ENCODE assay signal across 7 cellular contexts in the genomic region with DNA sequence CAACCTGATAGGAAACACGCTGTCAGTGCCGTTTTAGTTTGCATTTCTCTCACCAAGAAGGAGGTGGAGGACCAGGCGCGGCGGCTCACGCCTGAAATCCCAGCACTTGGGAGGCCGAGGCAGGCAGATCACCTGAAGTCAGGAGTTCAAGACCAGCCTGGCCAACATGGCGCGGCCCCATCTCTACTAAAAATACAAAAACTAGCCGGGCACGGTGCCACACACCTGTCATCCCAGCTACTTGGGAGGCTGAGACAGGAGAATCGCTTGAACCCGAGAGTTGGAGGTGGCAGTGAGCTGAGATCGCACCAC. TPM values are rescaled to one million over a fixed set of nuclear protein-coding genes. Genes with fewer than 3 reads are reported as not detected.
DNase-seq lines count a peak whose midpoint lies in the region; ATAC-seq and TF ChIP-seq lines count a peak whose summit lies in the region.
"Not testable (repeated sequence)": the region's sequence is repeated elsewhere in the genome, so short reads cannot be mapped to it uniquely, and the experiment has no call there.

No MANE protein-coding gene starts in this region.

- not testable (repeated sequence) for H2BK120ac ChIP-seq in mesenchymal stem cell (ENCODE audit: low read depth, low read length)

- intact Hi-C loops in left ventricle myocardium superior (cut with micrococcal nuclease) = not testable (repeated sequence)

- H3K79me1 ChIP-seq in mesenchymal stem cell (replicated peaks; ENCODE audit: low read length, poor library complexity, severe bottlenecking) = not testable (repeated sequence)

- H3K27me3 Mint-ChIP-seq in WTC11 (ENCODE audit: low read depth); endodermal cell (ENCODE audit: insufficient read depth); nephron progenitor cell (ENCODE audit: low read depth, poor library complexity): not testable (repeated sequence)
- peaks cover 13% of the 10 kb centered on the region for H3K27me3 Mint-ChIP-seq in progenitor cell of endocrine pancreas

- not testable (repeated sequence) for H4K8ac ChIP-seq in mesenchymal stem cell (ENCODE audit: low read length)

- not testable (repeated sequence) for H3K9me3 ChIP-seq in HUES48 (ENCODE audit: control insufficient read depth, insufficient read depth, low read length); endodermal cell (ENCODE audit: control insufficient read depth, low read length); mesenchymal stem cell (ENCODE audit: control insufficient read depth, low read length)

- H3K4me1 ChIP-seq in HUES48 (ENCODE audit: control insufficient read depth, insufficient read depth, low read length) (peaks cover 22% of the 10 kb centered on the region), endodermal cell (ENCODE audit: control insufficient read depth, insufficient read depth, low read length) (peaks cover 29% of the 10 kb centered on the region), mesenchymal stem cell (ENCODE audit: control insufficient read depth, insufficient read depth, low read depth, low read length) (peaks cover 59% of the 10 kb centered on the region)

- not testable (repeated sequence) for H4K91ac ChIP-seq in mesenchymal stem cell (ENCODE audit: low read length)

- CTCF ChIA-PET in WTC11 (lab: Charles Lee) = interaction anchor here (0.7 to 2.9 kb wide), 6 partner anchors 9 to 54 kb away, joined by 3 to 16 read pairs (median 6); no protein-coding TSS in a partner anchor

- H3K27ac ChIP-seq in HUES48 (ENCODE audit: low read depth, low read length) (peak overlapping the region; percentile 95), endodermal cell (ENCODE audit: low read depth, low read length) (peak overlapping the region; percentile 93)
- H3K27ac ChIP-seq in mesenchymal stem cell (ENCODE audit: low read length, poor library complexity, severe bottlenecking) = not testable (repeated sequence)

- H2BK12ac ChIP-seq in mesenchymal stem cell (ENCODE audit: low read length in 2 of 2) = not testable (repeated sequence)

- H3K14ac ChIP-seq in mesenchymal stem cell (ENCODE audit: low read length in 2 of 2) = not testable (repeated sequence)

- H2BK5ac ChIP-seq in mesenchymal stem cell (ENCODE audit: low read depth, low read length, poor library complexity, severe bottlenecking) = not testable (repeated sequence)

- not testable (repeated sequence) for H3K27me3 ChIP-seq in HUES48 (ENCODE audit: control insufficient read depth, insufficient read depth, low read length); endodermal cell (ENCODE audit: control insufficient read depth, insufficient read depth, low read length, poor library complexity, severe bottlenecking)
- H3K27me3 ChIP-seq in mesenchymal stem cell (ENCODE audit: control insufficient read depth in 1 of 2, insufficient read depth in 1 of 2, low read length in 2 of 2) = peaks cover 0 to 12% of the 10 kb centered on the region in 2 experiments

- not testable (repeated sequence) for H3K23ac ChIP-seq in mesenchymal stem cell (ENCODE audit: low read length in 2 of 2)

- H3K9ac ChIP-seq in HUES48 (ENCODE audit: low read depth, low read length); endodermal cell (ENCODE audit: extremely low read depth, low read length, poor library complexity, severe bottlenecking); mesenchymal stem cell (ENCODE audit: low read length): not testable (repeated sequence)

- POLR2A ChIA-PET in WTC11 (lab: Charles Lee) = interaction anchor here (0.6 to 2.6 kb wide), 3 partner anchors 12 to 25 kb away, joined by 3 to 28 read pairs (median 5); no protein-coding TSS in a partner anchor

- ATAC-seq in WTC11, left ventricle myocardium superior: not testable (repeated sequence)

- H3K4me1 Mint-ChIP-seq in WTC11 (peaks cover 49% of the 10 kb centered on the region), endodermal cell (peaks cover 28% of the 10 kb centered on the region), nephron progenitor cell (peaks cover 77% of the 10 kb centered on the region), progenitor cell of endocrine pancreas (ENCODE audit: low read depth) (peaks cover 23% of the 10 kb centered on the region)

- not testable (repeated sequence) for H3K4me3 ChIP-seq in HUES48 (ENCODE audit: low read depth, low read length); endodermal cell (ENCODE audit: low read length); mesenchymal stem cell (ENCODE audit: insufficient read depth in 1 of 2, low read depth in 1 of 2, low read length in 2 of 2)

- H3K27ac Mint-ChIP-seq in WTC11 (peak overlapping the region; percentile 99), endodermal cell (peak overlapping the region; percentile 81), nephron progenitor cell (peak overlapping the region; percentile 75), progenitor cell of endocrine pancreas (peak overlapping the region; percentile 43)

- not testable (repeated sequence) for H3K9me3 Mint-ChIP-seq in WTC11; endodermal cell; nephron progenitor cell; progenitor cell of endocrine pancreas (ENCODE audit: low read depth)

- H2AK5ac ChIP-seq in mesenchymal stem cell (ENCODE audit: low read length, severe bottlenecking) = peak overlapping the region; percentile 43

- not testable (repeated sequence) for H2BK15ac ChIP-seq in mesenchymal stem cell (ENCODE audit: low read depth, poor library complexity, severe bottlenecking)

- not testable (repeated sequence) for H3K4me2 ChIP-seq in mesenchymal stem cell (ENCODE audit: low read length, poor library complexity, severe bottlenecking)

- not testable (repeated sequence) for DNase-seq in WTC11 (ENCODE audit: low spot score); endodermal cell; mesenchymal stem cell; nephron progenitor cell; progenitor cell of endocrine pancreas (ENCODE audit: low spot score, unreplicated experiment)
- peak; percentile 57 for DNase-seq in left ventricle myocardium superior

- H3K4ac ChIP-seq in mesenchymal stem cell (ENCODE audit: low read depth in 1 of 2, low read length in 2 of 2) = peak overlapping the region in 1 of 2 experiments; percentile 17

- H3K36me3 ChIP-seq in HUES48 (ENCODE audit: control insufficient read depth, insufficient read depth, low read length); endodermal cell (ENCODE audit: control insufficient read depth, insufficient read depth, low read length); mesenchymal stem cell (ENCODE audit: control insufficient read depth in 1 of 2, insufficient read depth in 2 of 2, low read depth in 1 of 2, low read length in 2 of 2): not testable (repeated sequence)

- H2AFZ ChIP-seq in mesenchymal stem cell (ENCODE audit: low read depth, low read length) = not testable (repeated sequence)

- 46 to 74% methylated on average over 6 to 14 of the region's 14 CpGs for WGBS in endodermal cell (ENCODE audit: insufficient coverage in 1 of 2, insufficient read length in 1 of 2), 2 experiments
- 84% methylated on average over 14 of the region's 14 CpGs for WGBS in mesenchymal stem cell

- not testable (repeated sequence) for TF ChIP-seq CTCF in WTC11 (IDR thresholded peaks at IDR 0.05); endodermal cell (conservative IDR thresholded peaks at IDR 0.05); nephron progenitor cell (IDR thresholded peaks at IDR 0.05); progenitor cell of endocrine pancreas (IDR thresholded peaks at IDR 0.05; ENCODE audit: unreplicated experiment)

- peak overlapping the region in 1 of 2 experiments; percentile 68 for H3K18ac ChIP-seq in mesenchymal stem cell (ENCODE audit: low read depth in 1 of 2, low read length in 2 of 2)

- H3K4me3 Mint-ChIP-seq in WTC11 = 0 out of 2 replicates have a peak overlapping the region, but pooled peaks have one; percentile 23
- not testable (repeated sequence) for H3K4me3 Mint-ChIP-seq in endodermal cell; nephron progenitor cell; progenitor cell of endocrine pancreas (ENCODE audit: low read depth)

- H3K36me3 Mint-ChIP-seq in WTC11; endodermal cell (ENCODE audit: low read depth); nephron progenitor cell (ENCODE audit: low read depth); progenitor cell of endocrine pancreas (ENCODE audit: insufficient read depth): not testable (repeated sequence)

TF ChIP-seq in WTC11, 78 proteins besides CTCF, POLR2A, EP300 and RAD21:
- 0 out of 2 replicates have a peak, but pooled peaks have one; percentile 26 for TF ChIP-seq CBFB (CRISPR knock-in tag; IDR thresholded peaks at IDR 0.05; ENCODE audit: low read depth)

RNA-seq across cellular contexts. Expression of gene NOTCH1, which starts 27.4 kb away (rescaled TPM):
- total RNA-seq in WTC11 (2021) = 76.7 to 95.6 TPM (median 79.2 TPM) in 3 replicates
- 10 to 100 TPM; 23.4 to 24.2 TPM for total RNA-seq in endodermal cell
- 72.4 TPM for polyA plus RNA-seq in endodermal cell (2013, experiment 1 of 2)
- polyA plus RNA-seq in endodermal cell (2013, experiment 2 of 2) = 68.2 TPM
- 15.4 TPM for total RNA-seq in left ventricle myocardium superior
- 15.4 TPM for polyA plus RNA-seq in mesenchymal stem cell (2013, experiment 1 of 2)
- 13.5 TPM for polyA plus RNA-seq in mesenchymal stem cell (2013, experiment 2 of 2)
- 109 and 130 TPM in 2 replicates for total RNA-seq in progenitor cell of endocrine pancreas

Comparison
In these comparisons a context has a peak if more than half of its experiments do, and no peak if none do; other contexts are left out.
1. H3K27ac Mint-ChIP-seq: peak in every context shown above with its lines; median percentile 99 in WTC11; 81 in endodermal cell; 75 in nephron progenitor cell; 43 in progenitor cell of endocrine pancreas.